Comparison of ENCODE assay signal across 24 cellular contexts in the genomic region with DNA sequence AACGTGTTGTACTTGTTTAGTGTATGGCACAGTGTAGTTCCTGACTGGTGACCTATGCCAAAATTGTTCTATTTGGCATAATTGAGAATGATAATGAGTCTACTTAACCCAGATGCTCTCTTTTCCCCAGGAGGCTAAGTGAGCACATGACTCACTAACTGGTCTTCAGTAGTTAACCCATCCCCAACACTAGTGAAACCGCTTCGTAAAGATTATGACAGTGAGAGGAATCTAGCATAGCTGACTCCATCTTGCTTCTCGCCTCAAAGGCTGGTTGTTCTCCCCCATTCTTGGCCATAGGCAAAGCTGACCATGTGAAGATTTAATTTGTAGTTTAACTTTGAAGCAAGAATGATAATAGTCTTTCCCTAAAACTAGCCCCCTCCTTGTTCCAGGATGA. TPM values are rescaled to one million over a fixed set of nuclear protein-coding genes. Genes with fewer than 3 reads are reported as not detected.
DNase-seq lines count a peak whose midpoint lies in the region; FAIRE-seq and TF ChIP-seq lines count a peak whose summit lies in the region.
"Had no signal": no experiment of that assay in that cellular context is flagged by ENCODE, and none has a peak within 500 bp of the region (broad histone marks: within the 10 kb centered on the region; RNA-seq: fewer than 3 reads in every experiment).

No MANE protein-coding gene starts in this region.

- no peaks in the 10 kb centered on the region for H3K79me1 ChIP-seq in mesenchymal stem cell (replicated peaks; ENCODE audit: low read length, poor library complexity, severe bottlenecking)

- H3K27ac Mint-ChIP-seq in astrocyte (ENCODE audit: unreplicated experiment), result no peak overlapping the region
- H3K27ac Mint-ChIP-seq: CD14-positive monocyte; CD4-positive, alpha-beta memory T cell; CD8-positive, alpha-beta memory T cell had no signal

- H3K36me3 ChIP-seq in astrocyte (ENCODE audit: insufficient read depth, low read length) (no peaks in the 10 kb centered on the region), mesenchymal stem cell (ENCODE audit: control insufficient read depth in 1 of 2, insufficient read depth in 2 of 2, low read depth in 1 of 2, low read length in 2 of 2) (no peaks in the 10 kb centered on the region), vagina (no peaks in the 10 kb centered on the region)
- H3K36me3 ChIP-seq: BE2C, BLaER1 had no signal

- H4K20me1 ChIP-seq in astrocyte (ENCODE audit: insufficient read depth, low read length), result no peaks in the 10 kb centered on the region
- H4K20me1 ChIP-seq: BLaER1 had no signal

- no peak overlapping the region for H2BK120ac ChIP-seq in mesenchymal stem cell (ENCODE audit: low read depth, low read length)

- H3K9me3 Mint-ChIP-seq in astrocyte (ENCODE audit: unreplicated experiment), result peaks cover 2% of the 10 kb centered on the region
- H3K9me3 Mint-ChIP-seq: CD14-positive monocyte; CD4-positive, alpha-beta memory T cell; CD8-positive, alpha-beta memory T cell had no signal

- no peaks in the 10 kb centered on the region for H3K36me3 Mint-ChIP-seq in astrocyte (ENCODE audit: low read depth, unreplicated experiment)
- H3K36me3 Mint-ChIP-seq: CD14-positive monocyte; CD4-positive, alpha-beta memory T cell; CD4-positive, CD25-positive, alpha-beta regulatory T cell; CD8-positive, alpha-beta memory T cell had no signal

- TF ChIP-seq POLR2A in vagina (IDR thresholded peaks at IDR 0.05), result no peak

- 89% methylated on average over 4 of the region's 4 CpGs for WGBS in mesenchymal stem cell

- peak overlapping the region; percentile 71 to 74 for H3K18ac ChIP-seq in mesenchymal stem cell (ENCODE audit: low read depth in 1 of 2, low read length in 2 of 2)

- H2AFZ ChIP-seq in astrocyte (ENCODE audit: low read depth, low read length) (no peak overlapping the region), mesenchymal stem cell (ENCODE audit: low read depth, low read length) (no peak overlapping the region)

- H2BK5ac ChIP-seq in mesenchymal stem cell (ENCODE audit: low read depth, low read length, poor library complexity, severe bottlenecking), result no peak overlapping the region

- H3K23ac ChIP-seq in mesenchymal stem cell (ENCODE audit: low read length in 2 of 2), result no peak overlapping the region

- peak overlapping the region; percentile 34 for H3K4me3 Mint-ChIP-seq in astrocyte (ENCODE audit: unreplicated experiment)
- H3K4me3 Mint-ChIP-seq: CD14-positive monocyte; CD4-positive, alpha-beta memory T cell; CD8-positive, alpha-beta memory T cell had no signal

- H3K9ac ChIP-seq in astrocyte (ENCODE audit: low read length), result no peak overlapping the region
- H3K9ac ChIP-seq in mesenchymal stem cell (ENCODE audit: low read length), result no peak overlapping the region
- H3K9ac ChIP-seq: BLaER1 had no signal

- intact Hi-C loops in vagina (cut with DNase I), result no loop called here

- H4K91ac ChIP-seq in mesenchymal stem cell (ENCODE audit: low read length), result peak overlapping the region; percentile 73

- H2BK15ac ChIP-seq in mesenchymal stem cell (ENCODE audit: low read depth, poor library complexity, severe bottlenecking), result no peak overlapping the region

- no peaks in the 10 kb centered on the region for H3K27me3 Mint-ChIP-seq in astrocyte (ENCODE audit: low read depth, unreplicated experiment)
- H3K27me3 Mint-ChIP-seq: CD4-positive, CD25-positive, alpha-beta regulatory T cell had no signal

- H3K4me2 ChIP-seq in astrocyte (ENCODE audit: low read length) (no peak overlapping the region), mesenchymal stem cell (ENCODE audit: low read length, poor library complexity, severe bottlenecking) (no peak overlapping the region)
- H3K4me2 ChIP-seq: A549, BLaER1 had no signal

- TF ChIP-seq CTCF in astrocyte (IDR thresholded peaks at IDR 0.05; ENCODE audit: insufficient read depth, low read depth, low read length) (no peak), vagina (IDR thresholded peaks at IDR 0.05) (no peak)

- no peaks in the 10 kb centered on the region for H3K79me2 ChIP-seq in astrocyte (ENCODE audit: insufficient read depth, low read length)

- no peak overlapping the region for H3K27ac ChIP-seq in astrocyte (ENCODE audit: low read depth, low read length)
- no peak overlapping the region for H3K27ac ChIP-seq in mesenchymal stem cell (ENCODE audit: low read length, poor library complexity, severe bottlenecking)
- H3K27ac ChIP-seq in vagina, result peak overlapping the region; percentile 25
- H3K27ac ChIP-seq: 22Rv1, A549, BLaER1 had no signal

- DNase-seq in DMS 273 (lab: John Stamatoyannopoulos, UW; ENCODE audit: unreplicated experiment), result peak; percentile 2
- no peak for DNase-seq in DMS 273 treated with DMSO at 0.1 percent for 48 hours (lab: John Stamatoyannopoulos, UW)
- no peak for DNase-seq in astrocyte (ENCODE audit: low read depth)
- DNase-seq in mesenchymal stem cell, result no peak
- no peak for DNase-seq in vagina (ENCODE audit: extremely low spot score in 2 of 2)
- DNase-seq in inferior parietal cortex (ENCODE audit: extremely low spot score), result no peak
- no peak for DNase-seq in Ammon's horn (ENCODE audit: low spot score)
- no peak for DNase-seq in DMS153 (lab: John Stamatoyannopoulos, UW)
- DNase-seq: AML-193; BE2C; C1 segment of cervical spinal cord; CD4-positive, alpha-beta memory T cell; CD4-positive, CD25-positive, alpha-beta regulatory T cell; CD8-positive, alpha-beta memory T cell; COR-L47; DMS79 treated with DMSO at 0.1 percent for 48 hours; GF-D8 had no signal

- peak overlapping the region in 1 of 2 experiments; percentile 5 for H3K14ac ChIP-seq in mesenchymal stem cell (ENCODE audit: low read length in 2 of 2)

- H4K8ac ChIP-seq in mesenchymal stem cell (ENCODE audit: low read length), result peak overlapping the region; percentile 69

- H3K9me3 ChIP-seq in astrocyte (ENCODE audit: insufficient read depth, low read depth, low read length) (no peaks in the 10 kb centered on the region), mesenchymal stem cell (ENCODE audit: control insufficient read depth, low read length) (no peaks in the 10 kb centered on the region), vagina (no peaks in the 10 kb centered on the region)
- H3K9me3 ChIP-seq: A549, BE2C, BLaER1 had no signal

- peaks cover 39% of the 10 kb centered on the region for H3K4me1 Mint-ChIP-seq in astrocyte (ENCODE audit: low read depth, unreplicated experiment)

- peak overlapping the region; percentile 64 to 81 for H2BK12ac ChIP-seq in mesenchymal stem cell (ENCODE audit: low read length in 2 of 2)

- no peak overlapping the region for H2AK5ac ChIP-seq in mesenchymal stem cell (ENCODE audit: low read length, severe bottlenecking)

- H3K27me3 ChIP-seq in astrocyte (ENCODE audit: insufficient read depth, low read length), result no peaks in the 10 kb centered on the region
- peaks cover 0 to 11% of the 10 kb centered on the region in 2 experiments for H3K27me3 ChIP-seq in mesenchymal stem cell (ENCODE audit: control insufficient read depth in 1 of 2, insufficient read depth in 1 of 2, low read length in 2 of 2)
- H3K27me3 ChIP-seq in vagina, result no peaks in the 10 kb centered on the region
- H3K27me3 ChIP-seq: BE2C, BLaER1 had no signal

- H3K4me3 ChIP-seq in astrocyte (ENCODE audit: insufficient read depth, low read depth, low read length), result no peak overlapping the region
- H3K4me3 ChIP-seq in mesenchymal stem cell (ENCODE audit: insufficient read depth in 1 of 2, low read depth in 1 of 2, low read length in 2 of 2), result no peak overlapping the region
- no peak overlapping the region for H3K4me3 ChIP-seq in vagina
- H3K4me3 ChIP-seq: A549, BLaER1 had no signal

- FAIRE-seq in astrocyte (lab: Jason Lieb, UNC), result no peak
- FAIRE-seq: A549, G401.6, GM12891, GM19239 had no signal

- H3K4me1 ChIP-seq in astrocyte (ENCODE audit: insufficient read depth, low read length) (peaks cover 17% of the 10 kb centered on the region), mesenchymal stem cell (ENCODE audit: control insufficient read depth, insufficient read depth, low read depth, low read length) (no peaks in the 10 kb centered on the region), vagina (peaks cover 6% of the 10 kb centered on the region)

- H3K4ac ChIP-seq in mesenchymal stem cell (ENCODE audit: low read depth in 1 of 2, low read length in 2 of 2), result peak overlapping the region; percentile 39 to 81

RNA-seq across cellular contexts. Expression of a gene that starts 47.2 kb away (rescaled TPM):
- total RNA-seq in astrocyte (4.1 and 6.6 TPM in 2 replicates), vagina (10.8 TPM)
- 12.3 TPM for polyA plus RNA-seq in mesenchymal stem cell (2013, experiment 1 of 2)
- 13.6 TPM for polyA plus RNA-seq in mesenchymal stem cell (2013, experiment 2 of 2)
